In the genomic region with DNA sequence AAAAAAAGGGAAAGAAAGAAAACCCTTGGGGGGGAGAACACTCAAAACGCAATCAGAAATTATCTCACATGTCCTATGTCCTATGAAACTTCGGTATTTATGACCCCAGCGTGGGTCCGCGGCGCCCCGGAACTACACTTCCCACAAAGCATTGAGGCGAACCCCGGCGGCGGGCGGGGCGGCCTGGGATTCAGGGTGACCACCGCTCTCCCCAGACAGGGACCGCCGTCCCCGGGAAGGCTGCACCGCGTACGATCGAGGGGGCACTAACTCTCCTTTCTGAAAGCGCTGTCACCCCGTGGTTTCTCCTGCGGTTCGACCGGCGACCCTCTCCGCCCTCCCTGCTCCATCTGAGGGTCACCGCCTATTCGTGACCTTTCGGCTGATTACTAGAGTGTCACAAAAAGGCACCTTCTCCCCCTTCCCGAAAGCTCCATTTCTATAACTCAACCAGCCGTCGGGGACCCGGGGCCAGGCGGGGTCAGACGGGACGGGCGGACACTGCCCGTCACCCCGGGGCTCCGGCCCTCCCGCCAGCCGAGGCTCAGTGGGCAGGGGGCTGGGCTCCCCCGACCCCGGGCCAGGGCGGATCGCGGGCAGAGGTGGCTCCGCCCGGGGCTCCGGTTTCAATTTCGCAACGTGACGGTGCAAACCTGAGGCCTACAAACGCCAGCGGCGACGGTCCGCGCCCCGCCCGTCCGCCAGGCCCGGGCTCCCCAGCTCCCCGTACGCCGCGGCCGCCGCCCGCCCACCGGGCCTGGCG, we compare ENCODE assay signal across 1 cellular context.
A peak's percentile ranks its signal among the peaks of the same experiment; 100 is the strongest.
TF ChIP-seq lines count a peak whose summit lies in the region.

No MANE protein-coding gene starts in this region.

TF ChIP-seq in K562, 482 proteins besides CTCF, POLR2A, EP300 and RAD21 (continued from another document and continues in another):
- TF ChIP-seq, protein P1, sequence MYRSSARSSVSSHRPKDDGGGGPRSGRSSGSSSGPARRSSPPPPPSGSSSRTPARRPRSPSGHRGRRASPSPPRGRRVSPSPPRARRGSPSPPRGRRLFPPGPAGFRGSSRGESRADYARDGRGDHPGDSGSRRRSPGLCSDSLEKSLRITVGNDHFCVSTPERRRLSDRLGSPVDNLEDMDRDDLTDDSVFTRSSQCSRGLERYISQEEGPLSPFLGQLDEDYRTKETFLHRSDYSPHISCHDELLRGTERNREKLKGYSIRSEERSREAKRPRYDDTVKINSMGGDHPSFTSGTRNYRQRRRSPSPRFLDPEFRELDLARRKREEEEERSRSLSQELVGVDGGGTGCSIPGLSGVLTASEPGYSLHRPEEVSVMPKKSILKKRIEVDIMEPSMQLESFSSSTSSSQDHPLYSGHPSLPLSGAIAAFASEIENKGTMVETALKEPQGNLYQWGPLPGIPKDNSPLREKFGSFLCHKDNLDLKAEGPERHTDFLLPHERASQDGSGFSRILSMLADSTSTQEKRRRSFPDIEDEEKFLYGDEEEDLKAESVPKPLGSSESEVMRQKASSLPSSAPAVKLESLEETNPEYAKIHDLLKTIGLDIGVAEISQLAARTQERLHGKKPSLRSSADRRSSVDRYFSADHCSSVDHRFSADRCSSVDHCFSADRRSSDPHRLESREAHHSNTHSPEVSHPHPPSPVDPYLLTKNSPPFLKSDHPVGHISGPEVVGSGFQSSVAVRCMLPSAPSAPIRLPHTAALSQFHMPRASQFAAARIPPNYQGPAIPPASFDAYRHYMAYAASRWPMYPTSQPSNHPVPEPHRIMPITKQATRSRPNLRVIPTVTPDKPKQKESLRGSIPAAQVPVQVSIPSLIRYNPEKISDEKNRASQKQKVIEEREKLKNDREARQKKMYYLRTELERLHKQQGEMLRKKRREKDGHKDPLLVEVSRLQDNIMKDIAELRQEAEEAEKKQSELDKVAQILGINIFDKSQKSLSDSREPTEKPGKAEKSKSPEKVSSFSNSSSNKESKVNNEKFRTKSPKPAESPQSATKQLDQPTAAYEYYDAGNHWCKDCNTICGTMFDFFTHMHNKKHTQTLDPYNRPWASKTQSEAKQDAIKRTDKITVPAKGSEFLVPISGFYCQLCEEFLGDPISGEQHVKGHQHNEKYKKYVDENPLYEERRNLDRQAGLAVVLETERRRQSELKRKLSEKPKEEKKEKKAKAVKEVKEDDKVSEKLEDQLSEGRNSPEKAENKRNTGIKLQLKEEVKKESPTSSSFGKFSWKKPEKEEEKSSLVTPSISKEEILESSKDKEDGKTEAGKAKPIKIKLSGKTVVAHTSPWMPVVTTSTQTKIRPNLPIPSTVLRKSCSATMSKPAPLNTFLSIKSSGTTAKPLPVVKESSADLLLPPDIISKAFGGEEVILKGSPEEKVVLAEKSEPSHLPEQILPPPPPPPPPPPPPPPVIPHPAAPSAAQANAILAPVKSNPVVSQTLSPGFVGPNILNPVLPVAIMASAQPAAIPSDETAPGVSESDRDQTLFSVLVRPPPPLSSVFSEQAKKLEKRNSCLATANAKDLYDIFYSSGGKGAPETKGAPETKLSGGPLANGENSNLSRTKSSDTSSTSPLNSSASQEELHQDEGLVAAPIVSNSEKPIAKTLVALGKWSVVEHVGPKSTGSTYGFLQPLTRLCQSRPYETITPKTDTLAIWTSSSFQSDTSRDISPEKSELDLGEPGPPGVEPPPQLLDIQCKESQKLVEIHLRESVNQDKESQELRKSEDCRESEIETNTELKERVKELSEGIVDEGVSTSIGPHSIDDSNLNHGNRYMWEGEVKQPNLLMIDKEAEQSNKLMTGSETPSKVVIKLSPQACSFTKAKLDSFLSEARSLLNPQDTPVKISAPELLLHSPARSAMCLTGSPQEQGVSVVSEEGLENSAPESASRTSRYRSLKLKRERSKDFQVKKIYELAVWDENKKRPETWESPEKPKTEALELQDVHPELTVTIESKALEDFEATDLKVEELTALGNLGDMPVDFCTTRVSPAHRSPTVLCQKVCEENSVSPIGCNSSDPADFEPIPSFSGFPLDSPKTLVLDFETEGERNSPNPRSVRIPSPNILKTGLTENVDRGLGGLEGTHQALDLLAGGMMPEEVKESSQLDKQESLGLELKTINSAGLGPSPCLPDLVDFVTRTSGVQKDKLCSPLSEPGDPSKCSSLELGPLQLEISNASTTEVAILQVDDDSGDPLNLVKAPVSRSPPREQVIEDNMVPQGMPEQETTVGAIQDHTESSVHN (IDR thresholded peaks at IDR 0.05; ENCODE audit: borderline replicate concordance in 1 of 2, low read depth in 1 of 2): no peak
- TF ChIP-seq, protein P2, sequence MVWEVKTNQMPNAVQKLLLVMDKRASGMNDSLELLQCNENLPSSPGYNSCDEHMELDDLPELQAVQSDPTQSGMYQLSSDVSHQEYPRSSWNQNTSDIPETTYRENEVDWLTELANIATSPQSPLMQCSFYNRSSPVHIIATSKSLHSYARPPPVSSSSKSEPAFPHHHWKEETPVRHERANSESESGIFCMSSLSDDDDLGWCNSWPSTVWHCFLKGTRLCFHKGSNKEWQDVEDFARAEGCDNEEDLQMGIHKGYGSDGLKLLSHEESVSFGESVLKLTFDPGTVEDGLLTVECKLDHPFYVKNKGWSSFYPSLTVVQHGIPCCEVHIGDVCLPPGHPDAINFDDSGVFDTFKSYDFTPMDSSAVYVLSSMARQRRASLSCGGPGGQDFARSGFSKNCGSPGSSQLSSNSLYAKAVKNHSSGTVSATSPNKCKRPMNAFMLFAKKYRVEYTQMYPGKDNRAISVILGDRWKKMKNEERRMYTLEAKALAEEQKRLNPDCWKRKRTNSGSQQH (CRISPR knock-in tag; IDR thresholded peaks at IDR 0.05): no peak
- TF ChIP-seq NRF1 (conservative IDR thresholded peaks at IDR 0.05 in 1 of 2, IDR thresholded peaks at IDR 0.05 in 1 of 2) (peak in 1 of 2 experiments; percentile 13; a peak in 1 of 4 replicates), ZNF444 (CRISPR knock-in tag; IDR thresholded peaks at IDR 0.05) (no peak), ZSCAN29 (IDR thresholded peaks at IDR 0.05) (0 out of 2 replicates have a peak, but pooled peaks have one; percentile 41), ZNF79 (CRISPR knock-in tag; IDR thresholded peaks at IDR 0.05; ENCODE audit: low read depth) (no peak), MBD2 (IDR thresholded peaks at IDR 0.05; ENCODE audit: borderline replicate concordance, low read depth) (peak; percentile 66), HDAC1 (IDR thresholded peaks at IDR 0.05) (peak in 1 of 2 experiments; percentile 78; a peak in 1 of 4 replicates), GATA2 (CRISPR knock-in tag; IDR thresholded peaks at IDR 0.05) (0 out of 2 replicates have a peak, but pooled peaks have one; percentile 14), KDM4B (IDR thresholded peaks at IDR 0.05; ENCODE audit: borderline replicate concordance in 2 of 2, low read depth in 1 of 2) (no peak), MIER1 (IDR thresholded peaks at IDR 0.05; ENCODE audit: low read depth) (no peak), CHD2 (IDR thresholded peaks at IDR 0.05; ENCODE audit: low read depth, low read length) (no peak; the same call in 1 of the 2 replicates), POLR2H (tag; IDR thresholded peaks at IDR 0.05; ENCODE audit: low read depth) (0 out of 2 replicates have a peak, but pooled peaks have one; percentile 48), ZNF197 (CRISPR knock-in tag; IDR thresholded peaks at IDR 0.05; ENCODE audit: low read depth) (no peak), ESRRB (CRISPR knock-in tag; IDR thresholded peaks at IDR 0.05; ENCODE audit: borderline replicate concordance) (no peak), FOXA3 (CRISPR knock-in tag; conservative IDR thresholded peaks at IDR 0.05 in 1 of 2, IDR thresholded peaks at IDR 0.05 in 1 of 2) (no peak), POLR2G (IDR thresholded peaks at IDR 0.05; ENCODE audit: low read depth, low read length) (peak; percentile 78), ELF2 (CRISPR knock-in tag; IDR thresholded peaks at IDR 0.05) (no peak), ZFX (CRISPR knock-in tag; IDR thresholded peaks at IDR 0.05) (peak; percentile 93), ZC3H11A (IDR thresholded peaks at IDR 0.05; ENCODE audit: low read depth, low read length) (no peak), SNRNP70 (optimal IDR thresholded peaks at IDR 0.05; ENCODE audit: low read depth, low read length) (no peak), SIRT6 (IDR thresholded peaks at IDR 0.05; ENCODE audit: low read depth, low read length) (no peak), ZNF551 (CRISPR knock-in tag; IDR thresholded peaks at IDR 0.05) (no peak), MYNN (IDR thresholded peaks at IDR 0.05) (no peak), MYNN (CRISPR knock-in tag; IDR thresholded peaks at IDR 0.05) (no peak), POLR2AphosphoS2 (IDR thresholded peaks at IDR 0.05; ENCODE audit: low read length) (no peak), ZKSCAN8 (CRISPR knock-in tag; IDR thresholded peaks at IDR 0.05) (no peak), PRPF4 (IDR thresholded peaks at IDR 0.05; ENCODE audit: insufficient read depth, low read depth, low read length, poor library complexity, severe bottlenecking) (peak; percentile 51), IRF1 (CRISPR knock-in tag; IDR thresholded peaks at IDR 0.05; ENCODE audit: borderline replicate concordance) (no peak), ZNF583 (CRISPR knock-in tag; IDR thresholded peaks at IDR 0.05) (no peak), HNRNPUL1 (IDR thresholded peaks at IDR 0.05; ENCODE audit: low read length) (no peak), E2F5 (CRISPR knock-in tag; IDR thresholded peaks at IDR 0.05) (no peak), ZNF668 (CRISPR knock-in tag; IDR thresholded peaks at IDR 0.05) (no peak), CC2D1A (IDR thresholded peaks at IDR 0.05) (no peak), ZBTB11 (CRISPR knock-in tag; IDR thresholded peaks at IDR 0.05) (no peak), SMAD4 (CRISPR knock-in tag; conservative IDR thresholded peaks at IDR 0.05) (0 out of 2 replicates have a peak, but pooled peaks have one; percentile 16), DNMT1 (IDR thresholded peaks at IDR 0.05) (no peak)
- TF ChIP-seq, protein P3, sequence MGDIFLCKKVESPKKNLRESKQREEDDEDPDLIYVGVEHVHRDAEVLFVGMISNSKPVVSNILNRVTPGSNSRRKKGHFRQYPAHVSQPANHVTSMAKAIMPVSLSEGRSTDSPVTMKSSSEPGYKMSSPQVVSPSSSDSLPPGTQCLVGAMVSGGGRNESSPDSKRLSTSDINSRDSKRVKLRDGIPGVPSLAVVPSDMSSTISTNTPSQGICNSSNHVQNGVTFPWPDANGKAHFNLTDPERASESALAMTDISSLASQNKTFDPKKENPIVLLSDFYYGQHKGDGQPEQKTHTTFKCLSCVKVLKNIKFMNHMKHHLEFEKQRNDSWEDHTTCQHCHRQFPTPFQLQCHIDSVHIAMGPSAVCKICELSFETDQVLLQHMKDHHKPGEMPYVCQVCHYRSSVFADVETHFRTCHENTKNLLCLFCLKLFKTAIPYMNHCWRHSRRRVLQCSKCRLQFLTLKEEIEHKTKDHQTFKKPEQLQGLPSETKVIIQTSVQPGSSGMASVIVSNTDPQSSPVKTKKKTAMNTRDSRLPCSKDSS (IDR thresholded peaks at IDR 0.05; ENCODE audit: low read depth, partially characterized antibody): no peak
- TF ChIP-seq, protein P4, sequence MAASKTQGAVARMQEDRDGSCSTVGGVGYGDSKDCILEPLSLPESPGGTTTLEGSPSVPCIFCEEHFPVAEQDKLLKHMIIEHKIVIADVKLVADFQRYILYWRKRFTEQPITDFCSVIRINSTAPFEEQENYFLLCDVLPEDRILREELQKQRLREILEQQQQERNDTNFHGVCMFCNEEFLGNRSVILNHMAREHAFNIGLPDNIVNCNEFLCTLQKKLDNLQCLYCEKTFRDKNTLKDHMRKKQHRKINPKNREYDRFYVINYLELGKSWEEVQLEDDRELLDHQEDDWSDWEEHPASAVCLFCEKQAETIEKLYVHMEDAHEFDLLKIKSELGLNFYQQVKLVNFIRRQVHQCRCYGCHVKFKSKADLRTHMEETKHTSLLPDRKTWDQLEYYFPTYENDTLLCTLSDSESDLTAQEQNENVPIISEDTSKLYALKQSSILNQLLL (CRISPR knock-in tag; IDR thresholded peaks at IDR 0.05; ENCODE audit: borderline replicate concordance): no peak
- TF ChIP-seq, protein P5, sequence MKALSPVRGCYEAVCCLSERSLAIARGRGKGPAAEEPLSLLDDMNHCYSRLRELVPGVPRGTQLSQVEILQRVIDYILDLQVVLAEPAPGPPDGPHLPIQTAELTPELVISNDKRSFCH (CRISPR knock-in tag; IDR thresholded peaks at IDR 0.05): no peak
- TF ChIP-seq, protein P5 (tag; IDR thresholded peaks at IDR 0.05): peak; percentile 84
